ENCODE assay signal across 8 cellular contexts in genomic region chr1:150875197-150876110, GRCh38. TPM values are rescaled to one million over a fixed set of nuclear protein-coding genes. Genes with fewer than 3 reads are reported as not detected.
A peak's percentile ranks its signal among the peaks of the same experiment; 100 is the strongest.
DNase-seq lines count a peak whose midpoint lies in the region; ATAC-seq, FAIRE-seq and TF ChIP-seq lines count a peak whose summit lies in the region.

No MANE protein-coding gene starts in this region.

- H3K36me3 ChIP-seq in KMS-11 (ENCODE audit: insufficient read depth): no peaks in the 10 kb centered on the region
- H3K36me3 ChIP-seq in body of pancreas (replicated peaks in 1 of 2; ENCODE audit: insufficient read depth in 1 of 2, low read depth in 2 of 2): no peaks in the 10 kb centered on the region
- H3K36me3 ChIP-seq in kidney (ENCODE audit: control insufficient read depth in 1 of 2, insufficient read depth in 2 of 2, low read length in 2 of 2): no peaks in the 10 kb centered on the region
- peaks cover 0 to 5% (median 0%) of the 10 kb centered on the region in 5 donors for H3K36me3 ChIP-seq in subcutaneous abdominal adipose tissue (ENCODE audit: control insufficient read depth in 5 of 5, insufficient read depth in 5 of 5, low read length in 5 of 5)

- TF ChIP-seq POLR2A in body of pancreas (IDR thresholded peaks at IDR 0.05): no peak

- no peak for FAIRE-seq in kidney (lab: Jason Lieb, UNC)

- no peak for ATAC-seq in body of pancreas

- H3K27ac ChIP-seq in KMS-11 (peak overlapping the region; percentile 50), body of pancreas (peak overlapping the region; percentile 25 to 95 (median 90)), kidney (ENCODE audit: low read depth in 2 of 2, low read length in 2 of 2) (peak overlapping the region; percentile 92 to 95), subcutaneous abdominal adipose tissue (ENCODE audit: low read depth, low read length) (peak overlapping the region; percentile 98)

- H4K20me1 ChIP-seq in KMS-11 (ENCODE audit: insufficient read depth): no peaks in the 10 kb centered on the region; the same call in 1 of the 2 replicates

- TF ChIP-seq CTCF in KMS-11 (conservative IDR thresholded peaks at IDR 0.05; ENCODE audit: low read depth, low read length) (no peak), body of pancreas (IDR thresholded peaks at IDR 0.05) (no peak), kidney (IDR thresholded peaks at IDR 0.05; ENCODE audit: borderline replicate concordance, extremely low read depth, insufficient read depth) (no peak)

- peak overlapping the region; percentile 84 for H3K4me2 ChIP-seq in KMS-11

- WGBS in body of pancreas, 2 donors: 2 to 4% methylated on average over 17 of the region's 17 CpGs

- H3K27me3 ChIP-seq in KMS-11 (ENCODE audit: insufficient read depth, low read depth) (no peaks in the 10 kb centered on the region), body of pancreas (no peaks in the 10 kb centered on the region), subcutaneous abdominal adipose tissue (ENCODE audit: control insufficient read depth in 5 of 5, insufficient read depth in 4 of 5, low read length in 5 of 5) (no peaks in the 10 kb centered on the region)

- H2AFZ ChIP-seq in KMS-11 (ENCODE audit: low read depth): peak overlapping the region; percentile 77

- H3K9ac ChIP-seq in KMS-11 (peak overlapping the region; percentile 61), kidney (ENCODE audit: low read length in 2 of 2) (peak overlapping the region; percentile 87 to 91), subcutaneous abdominal adipose tissue (ENCODE audit: low read length in 5 of 5) (peak overlapping the region; percentile 84 to 96 (median 89))

- H3K9me3 ChIP-seq in body of pancreas: no peaks in the 10 kb centered on the region
- H3K9me3 ChIP-seq in kidney (ENCODE audit: control insufficient read depth in 1 of 2, low read length in 2 of 2): no peaks in the 10 kb centered on the region
- no peaks in the 10 kb centered on the region for H3K9me3 ChIP-seq in subcutaneous abdominal adipose tissue (ENCODE audit: control insufficient read depth in 5 of 5, low read length in 5 of 5)

- H3K4me1 ChIP-seq in KMS-11 (ENCODE audit: low read depth, poor library complexity, severe bottlenecking) (peaks cover 29% of the 10 kb centered on the region), body of pancreas (peaks cover 17% of the 10 kb centered on the region), kidney (ENCODE audit: control insufficient read depth in 1 of 2, insufficient read depth in 1 of 2, low read depth in 1 of 2, low read length in 2 of 2) (peaks cover 0 to 8% of the 10 kb centered on the region in 2 donors), subcutaneous abdominal adipose tissue (ENCODE audit: control insufficient read depth in 5 of 5, insufficient read depth in 5 of 5, low read length in 5 of 5) (peaks cover 2 to 33% (median 19%) of the 10 kb centered on the region in 5 donors)

- H3K4me3 ChIP-seq in KMS-11 (IDR thresholded peaks at IDR 0.05; ENCODE audit: insufficient read depth, low read depth, low read length): peak overlapping the region; percentile 99
- peak overlapping the region; percentile 66 to 91 for H3K4me3 ChIP-seq in body of pancreas
- H3K4me3 ChIP-seq in kidney (ENCODE audit: low read length in 2 of 2): peak overlapping the region; percentile 81 to 90
- peak overlapping the region; percentile 75 to 88 (median 87) for H3K4me3 ChIP-seq in subcutaneous abdominal adipose tissue (ENCODE audit: low read depth in 1 of 5, low read length in 5 of 5)

- intact Hi-C loops in body of pancreas (cut with DNase I): no loop called here
- intact Hi-C loops in kidney (cut with DNase I): no loop called here

- peak; percentile 99 for DNase-seq in DMS 273 treated with DMSO at 0.1 percent for 48 hours (lab: John Stamatoyannopoulos, UW)
- DNase-seq in body of pancreas: peak in 3 of 4 donors; percentile 4 to 23 (median 16)
- DNase-seq in kidney: no peak
- DNase-seq in glomerular visceral epithelial cell (ENCODE audit: extremely low spot score): no peak
- DNase-seq in NCI-H2029 (lab: John Stamatoyannopoulos, UW): no peak
- no peak for DNase-seq in NCI-H1417 (lab: John Stamatoyannopoulos, UW)

- H3K79me2 ChIP-seq in KMS-11 (ENCODE audit: insufficient read depth, low read depth): peaks cover 43% of the 10 kb centered on the region

RNA-seq across cellular contexts. Expression of gene ARNT, which starts 0.9 kb away (rescaled TPM):
- 10 to 100 TPM; 20.4 to 27.8 TPM for total RNA-seq in body of pancreas
- total RNA-seq in kidney: 46.0 TPM
- polyA plus RNA-seq in kidney (ENCODE audit: insufficient read depth, low read depth, low replicate concordance): 13.0 TPM

RNA-seq across cellular contexts. Expression of gene CTXND2, which starts 11.5 kb away (rescaled TPM):
- total RNA-seq in body of pancreas (not detected), kidney (not detected)
- polyA plus RNA-seq in kidney (ENCODE audit: insufficient read depth, low read depth, low replicate concordance): not detected

RNA-seq across cellular contexts. Expression of gene SETDB1, which starts 50.7 kb away (rescaled TPM):
- total RNA-seq in body of pancreas (10 to 100 TPM; 26.5 to 45.2 TPM), kidney (51.6 TPM)
- 12.1 TPM for polyA plus RNA-seq in kidney (ENCODE audit: insufficient read depth, low read depth, low replicate concordance)

Comparison
In these comparisons a context has a peak if more than half of its experiments do, and no peak if none do; other contexts are left out.
1. DNase-seq: peak in DMS 273 treated with DMSO at 0.1 percent for 48 hours (single experiment) and body of pancreas (3 of 4); none in kidney (single experiment), glomerular visceral epithelial cell (single experiment), NCI-H2029 (single experiment) and NCI-H1417 (0 of 3).
2. Peak in every context shown above with its lines, with median percentiles within 50 percentile points of each other: H3K27ac ChIP-seq, H3K4me3 ChIP-seq and H3K9ac ChIP-seq.